10 cellular contexts compared by ENCODE assay signal in genomic region chr3:140050977-140051957, GRCh38.
A peak's percentile ranks its signal among the peaks of the same experiment; 100 is the strongest.
DNase-seq lines count a peak whose midpoint lies in the region; ATAC-seq and TF ChIP-seq lines count a peak whose summit lies in the region.
"Had no signal": no experiment of that assay in that cellular context is flagged by ENCODE, and none has a peak within 500 bp of the region (broad histone marks: within the 10 kb centered on the region; RNA-seq: fewer than 3 reads in every experiment).

No MANE protein-coding gene starts in this region.

- POLR2A ChIA-PET in naive thymus-derived CD8-positive, alpha-beta T cell (lab: Charles Lee), result no interaction called here

- DNase-seq in C1 segment of cervical spinal cord (lab: John Stamatoyannopoulos, UW), result peak in 9 of 14 donors; percentile 10 to 51 (median 21)
- DNase-seq in HT1080 (ENCODE audit: low read depth), result peak; percentile 24
- DNase-seq in left kidney (ENCODE audit: low read depth, low spot score), result peak; percentile 25
- no peak for DNase-seq in UCSD-AML1 (lab: John Stamatoyannopoulos, UW; ENCODE audit: unreplicated experiment)
- DNase-seq in ureter (ENCODE audit: low spot score), result no peak
- no peak for DNase-seq in epidermal melanocyte (ENCODE audit: insufficient read length, low spot score)
- DNase-seq in naive thymus-derived CD8-positive, alpha-beta T cell, result no peak
- DNase-seq: left cardiac atrium had no signal

- H3K9me3 Mint-ChIP-seq in naive thymus-derived CD8-positive, alpha-beta T cell, result no peaks in the 10 kb centered on the region

- H3K36me3 Mint-ChIP-seq in naive thymus-derived CD8-positive, alpha-beta T cell, result no peaks in the 10 kb centered on the region

- H3K4me1 Mint-ChIP-seq in naive thymus-derived CD8-positive, alpha-beta T cell, result no peaks in the 10 kb centered on the region

- H3K27ac Mint-ChIP-seq in naive thymus-derived CD8-positive, alpha-beta T cell, result no peak overlapping the region

- peaks cover 5 to 50% (median 12%) of the 10 kb centered on the region in 5 donors for H3K27me3 Mint-ChIP-seq in naive thymus-derived CD8-positive, alpha-beta T cell

- no peak overlapping the region for H3K4me3 Mint-ChIP-seq in naive thymus-derived CD8-positive, alpha-beta T cell

- no peak overlapping the region; the same call in 1 of the 2 replicates for H3K27ac ChIP-seq in VCaP
- H3K27ac ChIP-seq: KMS-11 had no signal

- no peak for ATAC-seq in naive thymus-derived CD8-positive, alpha-beta T cell

- peak; percentile 89 for TF ChIP-seq CTCF in VCaP (conservative IDR thresholded peaks at IDR 0.05)

Comparison
In these comparisons a context has a peak if more than half of its experiments do, and no peak if none do; other contexts are left out.
1. DNase-seq: peak in C1 segment of cervical spinal cord (9 of 14), HT1080 (single experiment) and left kidney (single experiment); none in UCSD-AML1 (single experiment), ureter (single experiment), epidermal melanocyte (single experiment) and naive thymus-derived CD8-positive, alpha-beta T cell (0 of 10).